ENCODE assay signal across 9 cellular contexts in the genomic region with DNA sequence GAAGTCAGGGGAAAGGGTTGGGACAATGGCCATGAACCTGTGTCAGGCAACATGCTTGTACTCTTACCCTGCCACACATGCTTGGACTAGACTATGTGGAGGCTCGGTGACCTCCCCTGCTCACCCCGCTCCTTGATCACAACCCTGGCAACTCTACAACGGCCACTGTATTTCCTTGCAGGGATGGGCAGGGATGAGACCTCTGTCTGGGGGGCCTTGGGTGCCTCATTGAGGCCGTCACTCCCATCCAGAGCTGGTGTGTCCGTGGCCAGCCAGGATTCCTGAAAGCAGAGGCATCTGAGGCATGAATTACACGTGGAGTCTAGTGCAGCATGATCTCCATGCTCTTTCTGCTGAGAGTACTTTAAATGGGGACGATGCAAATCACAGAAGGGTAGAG. TPM values are rescaled to one million over a fixed set of nuclear protein-coding genes. Genes with fewer than 3 reads are reported as not detected.
DNase-seq lines count a peak whose midpoint lies in the region; ATAC-seq and TF ChIP-seq lines count a peak whose summit lies in the region.
"Had no signal": no experiment of that assay in that cellular context is flagged by ENCODE, and none has a peak within 500 bp of the region (broad histone marks: within the 10 kb centered on the region; RNA-seq: fewer than 3 reads in every experiment).

No MANE protein-coding gene starts in this region.

- TF ChIP-seq CTCF in MCF 10A (IDR thresholded peaks at IDR 0.05; ENCODE audit: unreplicated experiment) (no peak), mesothelial cell of epicardium (IDR thresholded peaks at IDR 0.05; ENCODE audit: unreplicated experiment) (no peak)

- H3K27ac Mint-ChIP-seq in stimulated activated naive CD8-positive, alpha-beta T cell treated with anti-CD3 and anti-CD28 coated beads, Interleukin-15, Interleukin-2, amounts not matched to agents 100 ng/mL and 50 ng/mL, for 24 hours: peak overlapping the region; percentile 80
- no peak overlapping the region for H3K27ac Mint-ChIP-seq in MCF 10A (ENCODE audit: low read depth, unreplicated experiment)
- H3K27ac Mint-ChIP-seq in mesothelial cell of epicardium: no peak overlapping the region

- no peak for ATAC-seq in stimulated activated naive CD8-positive, alpha-beta T cell treated with anti-CD3 and anti-CD28 coated beads, Interleukin-15, Interleukin-2, amounts not matched to agents 100 U/mL and 50 U/mL, for 24 hours
- no peak for ATAC-seq in GM21381 (IDR thresholded peaks at IDR 0.05; ENCODE audit: unreplicated experiment)

- intact Hi-C loops in MCF 10A (cut with micrococcal nuclease): no loop called here

- POLR2A ChIA-PET in MCF 10A (lab: Yijun Ruan, JAX): interaction anchor here (0.6 to 3.3 kb wide), 6 partner anchors 10 to 65 kb away, joined by 3 to 30 read pairs (median 12); a partner anchor contains a TSS

- no TSS peak for BruUV-seq in MCF 10A (replicated peaks; lab: Mats Ljungman, UMichigan)

- CTCF ChIA-PET in MCF 10A (lab: Yijun Ruan, JAX): interaction anchor here (0.8 to 3.2 kb wide), 3 partner anchors 16 to 205 kb away, joined by 3 to 17 read pairs (median 3); no protein-coding TSS in a partner anchor

- H3K4me3 Mint-ChIP-seq in stimulated activated naive CD8-positive, alpha-beta T cell treated with anti-CD3 and anti-CD28 coated beads, Interleukin-15, Interleukin-2, amounts not matched to agents 100 ng/mL and 50 ng/mL, for 24 hours: peak overlapping the region; percentile 95
- peak overlapping the region; percentile 83 for H3K4me3 Mint-ChIP-seq in MCF 10A (ENCODE audit: unreplicated experiment)
- H3K4me3 Mint-ChIP-seq in mesothelial cell of epicardium: peak overlapping the region; percentile 99

- no peaks in the 10 kb centered on the region for H3K27me3 Mint-ChIP-seq in stimulated activated naive CD8-positive, alpha-beta T cell treated with anti-CD3 and anti-CD28 coated beads, Interleukin-15, Interleukin-2, amounts not matched to agents 100 ng/mL and 50 ng/mL, for 24 hours
- H3K27me3 Mint-ChIP-seq in MCF 10A (ENCODE audit: insufficient read depth, unreplicated experiment) (no peaks in the 10 kb centered on the region), mesothelial cell of epicardium (ENCODE audit: low read depth) (no peaks in the 10 kb centered on the region)

- no peak for DNase-seq in stimulated activated naive CD8-positive, alpha-beta T cell treated with anti-CD3 and anti-CD28 coated beads, Interleukin-15, Interleukin-2, amounts not matched to agents 100 U/mL and 50 U/mL, for 24 hours
- DNase-seq in MCF 10A (ENCODE audit: unreplicated experiment) (no peak), mesothelial cell of epicardium (ENCODE audit: low spot score in 2 of 2, unreplicated experiment in 2 of 2) (no peak), hepatic stellate cell (ENCODE audit: low spot score) (no peak), NCI-H1694 (lab: John Stamatoyannopoulos, UW) (no peak), AML-193 (lab: John Stamatoyannopoulos, UW) (no peak)

- peaks cover 4% of the 10 kb centered on the region for H3K36me3 Mint-ChIP-seq in stimulated activated naive CD8-positive, alpha-beta T cell treated with anti-CD3 and anti-CD28 coated beads, Interleukin-15, Interleukin-2, amounts not matched to agents 100 ng/mL and 50 ng/mL, for 24 hours (ENCODE audit: low read depth)
- H3K36me3 Mint-ChIP-seq in MCF 10A (ENCODE audit: insufficient read depth, unreplicated experiment): peaks cover 14% of the 10 kb centered on the region
- H3K36me3 Mint-ChIP-seq in mesothelial cell of epicardium: peaks cover 9% of the 10 kb centered on the region

- no peaks in the 10 kb centered on the region for H3K9me3 Mint-ChIP-seq in stimulated activated naive CD8-positive, alpha-beta T cell treated with anti-CD3 and anti-CD28 coated beads, Interleukin-15, Interleukin-2, amounts not matched to agents 100 ng/mL and 50 ng/mL, for 24 hours
- no peaks in the 10 kb centered on the region for H3K9me3 Mint-ChIP-seq in MCF 10A (ENCODE audit: unreplicated experiment)
- H3K9me3 Mint-ChIP-seq in mesothelial cell of epicardium: no peaks in the 10 kb centered on the region

- peaks cover 27% of the 10 kb centered on the region for H3K4me1 Mint-ChIP-seq in stimulated activated naive CD8-positive, alpha-beta T cell treated with anti-CD3 and anti-CD28 coated beads, Interleukin-15, Interleukin-2, amounts not matched to agents 100 ng/mL and 50 ng/mL, for 24 hours (ENCODE audit: low read depth)
- H3K4me1 Mint-ChIP-seq in MCF 10A (ENCODE audit: insufficient read depth, unreplicated experiment): peaks cover 9% of the 10 kb centered on the region
- peaks cover 18% of the 10 kb centered on the region for H3K4me1 Mint-ChIP-seq in mesothelial cell of epicardium

RNA-seq across cellular contexts. Expression of a gene that starts 0.9 kb away (rescaled TPM):
- total RNA-seq in MCF 10A (2022): 4.6 and 6.4 TPM in 2 replicates
- total RNA-seq in mesothelial cell of epicardium: 19.4 to 19.9 TPM (median 19.8 TPM) in 3 replicates

RNA-seq across cellular contexts. Expression of a gene that starts 10.2 kb away (rescaled TPM):
- total RNA-seq in MCF 10A (2022) (42.7 and 48.8 TPM in 2 replicates), mesothelial cell of epicardium (32.4 to 34.7 TPM (median 33.6 TPM) in 3 replicates)
- total RNA-seq: SK-MEL-5 had no signal

RNA-seq across cellular contexts. Expression of a gene that starts 18.2 kb away (rescaled TPM):
- total RNA-seq in MCF 10A (2022): 45.3 and 61.0 TPM in 2 replicates
- total RNA-seq in mesothelial cell of epicardium: 66.0 to 73.2 TPM (median 70.4 TPM) in 3 replicates
